In genomic region chr10:71448146-71448545, GRCh38 we compare ENCODE assay signal across 16 cellular contexts. TPM values are rescaled to one million over a fixed set of nuclear protein-coding genes. Genes with fewer than 3 reads are reported as not detected.
A peak's percentile ranks its signal among the peaks of the same experiment; 100 is the strongest.
DNase-seq lines count a peak whose midpoint lies in the region; ATAC-seq, FAIRE-seq and TF ChIP-seq lines count a peak whose summit lies in the region.
"Had no signal": no experiment of that assay in that cellular context is flagged by ENCODE, and none has a peak within 500 bp of the region (broad histone marks: within the 10 kb centered on the region; RNA-seq: fewer than 3 reads in every experiment).

No MANE protein-coding gene starts in this region.

- H3K27me3 Mint-ChIP-seq in activated T-cell treated with anti-CD3 and anti-CD28 coated beads, Interleukin-2, amount 50 U/mL, for 24 hours, result no peaks in the 10 kb centered on the region
- H3K27me3 Mint-ChIP-seq: CD4-positive, alpha-beta T cell had no signal

- H3K36me3 ChIP-seq in right lobe of liver (no peaks in the 10 kb centered on the region), HepG2 (replicated peaks in 1 of 2; ENCODE audit: control insufficient read depth in 1 of 2, insufficient read depth in 2 of 2, low read length in 2 of 2) (no peaks in the 10 kb centered on the region)
- H3K36me3 ChIP-seq: BLaER1 treated with 17β-estradiol and CSF1 and Interleukin-3, amounts not matched to agents 10 nM and 100 nM had no signal

- no peak overlapping the region for H3K4me3 ChIP-seq in right lobe of liver
- H3K4me3 ChIP-seq in HepG2 (replicated peaks in 1 of 3; ENCODE audit: insufficient read depth in 1 of 3, low read depth in 2 of 3, low read length in 3 of 3), result no peak overlapping the region
- H3K4me3 ChIP-seq: BLaER1 treated with 17β-estradiol and CSF1 and Interleukin-3, amounts not matched to agents 10 nM and 100 nM; GM12878 had no signal

- TF ChIP-seq EP300 in HepG2 (IDR thresholded peaks at IDR 0.05; ENCODE audit: low read depth in 2 of 2, low read length in 2 of 2) (no peak), HepG2 (CRISPR knock-in tag; IDR thresholded peaks at IDR 0.05; ENCODE audit: borderline replicate concordance) (no peak)

- no peaks in the 10 kb centered on the region for H3K36me3 Mint-ChIP-seq in activated T-cell treated with anti-CD3 and anti-CD28 coated beads, Interleukin-2, amount 50 U/mL, for 24 hours (ENCODE audit: low read depth)

- CTCF ChIA-PET in HepG2 (lab: Yijun Ruan, JAX; ENCODE audit: low intra/inter-chr PET ratio, low total read pairs), result no interaction called here

- no peaks in the 10 kb centered on the region for H3K4me1 Mint-ChIP-seq in activated T-cell treated with anti-CD3 and anti-CD28 coated beads, Interleukin-2, amount 50 U/mL, for 24 hours (ENCODE audit: low read depth)

- DNase-seq in right lobe of liver, result peak in 1 of 3 donors; percentile 58
- DNase-seq in HepG2 (ENCODE audit: low spot score), result no peak
- peak; percentile 74 for DNase-seq in NCI-H345 (lab: John Stamatoyannopoulos, UW)
- peak; percentile 64 for DNase-seq in left lobe of liver (ENCODE audit: low spot score)
- DNase-seq in germinal center (ENCODE audit: low spot score), result no peak
- no peak for DNase-seq in NCI-H1048 (lab: John Stamatoyannopoulos, UW)
- no peak for DNase-seq in activated T-cell treated with anti-CD3 and anti-CD28 coated beads, Interleukin-2, amount 50 U/mL, for 24 hours
- DNase-seq: ACHN; CD4-positive, alpha-beta T cell; DMS79; IMR-90 had no signal

- TF ChIP-seq POLR2A in right lobe of liver (IDR thresholded peaks at IDR 0.05) (no peak), HepG2 (IDR thresholded peaks at IDR 0.05; ENCODE audit: insufficient read depth in 1 of 2, low read depth in 2 of 2, low read length in 2 of 2) (no peak)

- no peak overlapping the region for H3K4me3 Mint-ChIP-seq in activated T-cell treated with anti-CD3 and anti-CD28 coated beads, Interleukin-2, amount 50 U/mL, for 24 hours
- H3K4me3 Mint-ChIP-seq: CD4-positive, alpha-beta T cell had no signal

- H3K79me2 ChIP-seq in HepG2 (ENCODE audit: insufficient read depth, low read length), result no peaks in the 10 kb centered on the region

- BruUV-seq in HepG2 (replicated peaks; lab: Mats Ljungman, UMichigan), result no TSS peak

- POLR2A ChIA-PET in HepG2 (lab: Yijun Ruan, JAX), result no interaction called here

- in situ Hi-C loops in HepG2 (cut with HindIII; ENCODE audit: extremely low pct_ligation_motif_present, low pct_unique_long_range_greater_than_20kb), result no loop called here

- no peak overlapping the region for H3K4me2 ChIP-seq in HepG2 (ENCODE audit: low read depth, low read length)
- H3K4me2 ChIP-seq: BLaER1 treated with 17β-estradiol and CSF1 and Interleukin-3, amounts not matched to agents 10 nM and 100 nM had no signal

- H3K9me3 ChIP-seq in right lobe of liver (no peaks in the 10 kb centered on the region), HepG2 (ENCODE audit: low read length) (no peaks in the 10 kb centered on the region)
- H3K9me3 ChIP-seq: BLaER1 treated with 17β-estradiol and CSF1 and Interleukin-3, amounts not matched to agents 10 nM and 100 nM had no signal

- H4K20me1 ChIP-seq in HepG2 (ENCODE audit: insufficient read depth, low read length), result no peaks in the 10 kb centered on the region

- no peak overlapping the region for H3K27ac Mint-ChIP-seq in activated T-cell treated with anti-CD3 and anti-CD28 coated beads, Interleukin-2, amount 50 U/mL, for 24 hours
- H3K27ac Mint-ChIP-seq: CD4-positive, alpha-beta T cell had no signal

- H3K9me3 Mint-ChIP-seq in activated T-cell treated with anti-CD3 and anti-CD28 coated beads, Interleukin-2, amount 50 U/mL, for 24 hours, result no peaks in the 10 kb centered on the region
- H3K9me3 Mint-ChIP-seq: CD4-positive, alpha-beta T cell had no signal

- TF ChIP-seq CTCF in right lobe of liver (IDR thresholded peaks at IDR 0.05) (no peak), HepG2 (CRISPR knock-in tag; IDR thresholded peaks at IDR 0.05) (no peak)

- WGBS in right lobe of liver (ENCODE audit: insufficient coverage, low coverage, low lambda C conversion rate, missing lambda C conversion rate), result no CpG with 5 or more reads among the region's 9 CpGs
- WGBS in HepG2 (ENCODE audit: low lambda C conversion rate), result 88% methylated on average over 2 of the region's 9 CpGs

- H2AFZ ChIP-seq in HepG2 (ENCODE audit: low read length), result no peak overlapping the region

- H3K4me1 ChIP-seq in right lobe of liver, result no peaks in the 10 kb centered on the region
- no peaks in the 10 kb centered on the region for H3K4me1 ChIP-seq in HepG2 (ENCODE audit: insufficient read depth, low read length)

- FAIRE-seq in HepG2 (lab: Jason Lieb, UNC), result no peak
- FAIRE-seq: GM12878, GM18507, H54 had no signal

- TF ChIP-seq RAD21 in HepG2 (CRISPR knock-in tag; IDR thresholded peaks at IDR 0.05), result no peak

- H3K27me3 ChIP-seq in right lobe of liver, result no peaks in the 10 kb centered on the region
- peaks cover 7 to 51% of the 10 kb centered on the region in 2 experiments; a peak in 4 of 5 replicates for H3K27me3 ChIP-seq in HepG2 (ENCODE audit: control insufficient read depth in 1 of 2, insufficient read depth in 2 of 2, low read length in 2 of 2)
- H3K27me3 ChIP-seq: BLaER1 treated with 17β-estradiol and CSF1 and Interleukin-3, amounts not matched to agents 10 nM and 100 nM had no signal

- H3K27ac ChIP-seq in right lobe of liver (no peak overlapping the region), HepG2 (ENCODE audit: extremely low read length, insufficient read depth, low read length) (no peak overlapping the region)
- H3K27ac ChIP-seq: BLaER1 treated with 17β-estradiol and CSF1 and Interleukin-3, amounts not matched to agents 10 nM and 100 nM had no signal

- intact Hi-C loops in right lobe of liver (cut with DNase I), result no loop called here
- intact Hi-C loops in HepG2 (cut with micrococcal nuclease; ENCODE audit: unreplicated experiment), result no loop called here

- peak; percentile 37 to 76 (median 56) for ATAC-seq in right lobe of liver
- ATAC-seq in HepG2, result no peak
- peak; percentile 81 for ATAC-seq in left lobe of liver
- ATAC-seq: GM12878, HCT116 had no signal

- H3K9ac ChIP-seq in HepG2 (ENCODE audit: insufficient read depth, low read depth, low read length), result no peak overlapping the region
- H3K9ac ChIP-seq: BLaER1 treated with 17β-estradiol and CSF1 and Interleukin-3, amounts not matched to agents 10 nM and 100 nM had no signal

TF ChIP-seq in HepG2, 621 proteins besides CTCF, POLR2A, EP300 and RAD21 (continues in another document):
- TF ChIP-seq SETDB1 (CRISPR knock-in tag; IDR thresholded peaks at IDR 0.05; ENCODE audit: borderline replicate concordance), result no peak
- TF ChIP-seq, protein P1, sequence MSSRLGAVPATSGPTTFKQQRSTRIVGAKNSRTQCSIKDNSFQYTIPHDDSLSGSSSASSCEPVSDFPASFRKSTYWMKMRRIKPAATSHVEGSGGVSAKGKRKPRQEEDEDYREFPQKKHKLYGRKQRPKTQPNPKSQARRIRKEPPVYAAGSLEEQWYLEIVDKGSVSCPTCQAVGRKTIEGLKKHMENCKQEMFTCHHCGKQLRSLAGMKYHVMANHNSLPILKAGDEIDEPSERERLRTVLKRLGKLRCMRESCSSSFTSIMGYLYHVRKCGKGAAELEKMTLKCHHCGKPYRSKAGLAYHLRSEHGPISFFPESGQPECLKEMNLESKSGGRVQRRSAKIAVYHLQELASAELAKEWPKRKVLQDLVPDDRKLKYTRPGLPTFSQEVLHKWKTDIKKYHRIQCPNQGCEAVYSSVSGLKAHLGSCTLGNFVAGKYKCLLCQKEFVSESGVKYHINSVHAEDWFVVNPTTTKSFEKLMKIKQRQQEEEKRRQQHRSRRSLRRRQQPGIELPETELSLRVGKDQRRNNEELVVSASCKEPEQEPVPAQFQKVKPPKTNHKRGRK (CRISPR knock-in tag; IDR thresholded peaks at IDR 0.05), result no peak
- TF ChIP-seq ISL2 (CRISPR knock-in tag; IDR thresholded peaks at IDR 0.05), result no peak
- no peak for TF ChIP-seq ZNF484 (CRISPR knock-in tag; IDR thresholded peaks at IDR 0.05; ENCODE audit: borderline replicate concordance, low read depth)
- no peak for TF ChIP-seq RXRB (CRISPR knock-in tag; IDR thresholded peaks at IDR 0.05; ENCODE audit: borderline replicate concordance)
- TF ChIP-seq SOX13 (IDR thresholded peaks at IDR 0.05), result no peak
- TF ChIP-seq SOX13 (CRISPR knock-in tag; conservative IDR thresholded peaks at IDR 0.05 in 1 of 2, IDR thresholded peaks at IDR 0.05 in 1 of 2), result no peak
- no peak for TF ChIP-seq SP140L (CRISPR knock-in tag; IDR thresholded peaks at IDR 0.05; ENCODE audit: borderline replicate concordance)
- TF ChIP-seq NFKB2 (CRISPR knock-in tag; IDR thresholded peaks at IDR 0.05; ENCODE audit: borderline replicate concordance), result no peak
- TF ChIP-seq ZNF644 (CRISPR knock-in tag; IDR thresholded peaks at IDR 0.05; ENCODE audit: low read depth), result no peak
- no peak for TF ChIP-seq RORA (CRISPR knock-in tag; IDR thresholded peaks at IDR 0.05)
- no peak for TF ChIP-seq FLYWCH1 (CRISPR knock-in tag; IDR thresholded peaks at IDR 0.05)
- TF ChIP-seq JARID2 (CRISPR knock-in tag; IDR thresholded peaks at IDR 0.05; ENCODE audit: insufficient replicate concordance), result no peak

RNA-seq across cellular contexts. Expression of gene CDH23, which starts 51.4 kb away (rescaled TPM):
- 10 to 100 TPM in 1 of 6 experiments, 1 to 10 TPM in 5; 3.3 to 19.7 (median 6.3) TPM for total RNA-seq in right lobe of liver
- not detected in 2 replicates for total RNA-seq in HepG2 (2016; rRNA removed; fragmentation: Illumina TruSeq; extraction: Trizol)
- 0.35 and 0.71 TPM in 2 replicates for total RNA-seq in HepG2 (2016; cell fraction: cytosol; rRNA removed; fragmentation: Illumina TruSeq; extraction: Trizol; ENCODE audit: low read depth)
- not detected in 2 replicates for total RNA-seq in HepG2 (2016; cell fraction: insoluble cytoplasmic fraction; rRNA removed; fragmentation: Illumina TruSeq; extraction: Trizol)
- 0.28 TPM in 1 of 2 replicates, not detected in the other for total RNA-seq in HepG2 (2016; cell fraction: membrane; rRNA removed; fragmentation: Illumina TruSeq; extraction: Trizol)
- total RNA-seq in HepG2 (2016; cell fraction: nucleus; rRNA removed; fragmentation: Illumina TruSeq; extraction: Trizol), result not detected in 2 replicates
- polyA plus RNA-seq in HepG2 (2011; rRNA removed), result 0.13 and 0.48 TPM in 2 replicates
- 0.13 and 0.15 TPM in 2 replicates for polyA plus RNA-seq in HepG2 (2011; cell fraction: cytosol; rRNA removed)
- polyA plus RNA-seq in HepG2 (2011; cell fraction: nucleus; rRNA removed), result 0.45 and 0.98 TPM in 2 replicates
- polyA plus RNA-seq in HepG2 (2012), result 0.08 and 0.12 TPM in 2 replicates
- polyA plus RNA-seq in HepG2 (2016; cell fraction: cytosol; fragmentation: Illumina TruSeq; extraction: Trizol; ENCODE audit: low read depth), result 0.34 and 0.35 TPM in 2 replicates
- not detected in 2 replicates for polyA plus RNA-seq in HepG2 (2016; cell fraction: insoluble cytoplasmic fraction; fragmentation: Illumina TruSeq; extraction: Trizol; ENCODE audit: low read depth)
- polyA plus RNA-seq in HepG2 (2016; cell fraction: membrane; fragmentation: Illumina TruSeq; extraction: Trizol; ENCODE audit: low read depth), result not detected in 2 replicates
- polyA plus RNA-seq in HepG2 (2016; cell fraction: nucleus; fragmentation: Illumina TruSeq; extraction: Trizol; ENCODE audit: insufficient read depth, low read depth), result not detected in 2 replicates
- polyA minus RNA-seq in HepG2 (2011; rRNA and poly(A)+ RNA removed; ENCODE audit: low replicate concordance), result 0.12 and 0.14 TPM in 2 replicates
- not detected in 2 replicates for polyA minus RNA-seq in HepG2 (2011; cell fraction: cytosol; rRNA and poly(A)+ RNA removed)
- polyA minus RNA-seq in HepG2 (2011; cell fraction: nucleus; rRNA and poly(A)+ RNA removed), result 0.52 and 0.62 TPM in 2 replicates
- 20.9 TPM for total RNA-seq in left lobe of liver

Comparison
In these comparisons a context has a peak if more than half of its experiments do, and no peak if none do; other contexts are left out.
1. DNase-seq: peak in NCI-H345 (single experiment) and left lobe of liver (single experiment); none in HepG2 (single experiment), germinal center (single experiment), NCI-H1048 (single experiment) and activated T-cell treated with anti-CD3 and anti-CD28 coated beads, Interleukin-2, amount 50 U/mL, for 24 hours (single experiment).